ENCODE assay signal across 21 cellular contexts in the genomic region with DNA sequence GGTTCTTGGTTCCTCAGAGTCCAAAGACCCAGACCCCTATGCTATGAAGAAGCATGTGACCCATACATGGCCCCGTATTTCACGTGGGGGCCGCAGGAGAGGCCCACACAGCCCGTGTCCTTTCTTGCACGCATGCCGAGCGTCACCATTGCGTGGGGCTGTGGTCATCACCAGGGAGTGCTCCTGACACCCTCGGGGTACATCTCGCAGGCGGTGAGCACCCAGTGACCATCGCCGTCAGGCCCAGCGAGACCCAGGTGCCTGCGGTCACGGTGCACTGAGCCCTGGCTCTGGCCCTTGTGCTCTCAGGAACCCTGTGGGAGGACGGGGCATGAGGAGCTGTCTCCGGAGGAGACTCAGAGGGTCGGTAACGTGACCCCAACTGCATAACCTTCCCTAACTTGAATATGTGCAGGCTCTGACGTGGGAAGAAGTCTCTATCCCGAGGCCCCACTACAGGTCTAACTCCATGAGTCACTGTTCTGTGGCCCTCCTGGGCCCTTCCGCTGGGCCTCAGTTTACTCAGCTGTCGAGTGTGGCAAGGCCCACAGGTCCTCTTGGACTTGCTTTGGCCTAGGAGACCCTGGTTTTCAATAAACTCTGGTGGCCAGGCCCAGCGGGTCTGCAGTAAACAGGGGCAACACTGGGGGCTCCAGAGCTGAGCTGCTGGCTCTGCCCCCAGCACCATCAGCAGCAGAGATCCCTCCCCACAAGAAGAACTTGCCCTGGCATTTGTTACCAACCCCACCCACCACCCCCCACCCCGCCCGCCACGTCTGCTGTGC.
"Had no signal": no experiment of that assay in that cellular context is flagged by ENCODE, and none has a peak within 500 bp of the region (broad histone marks: within the 10 kb centered on the region; RNA-seq: fewer than 3 reads in every experiment).

No MANE protein-coding gene starts in this region.

- DNase-seq: cerebellar nuclear complex; effector CD8-positive, alpha-beta T cell; foreskin melanocyte; glutamatergic neuron; heart right ventricle; hippocampal formation; kidney glomerular epithelial cell; left colon; left ventricle myocardium inferior; natural killer cell; pancreas; stimulated activated CD4-positive, alpha-beta T cell treated with anti-CD3 and anti-CD28 coated beads, Interleukin-4, amount 100 ng/mL, for 4 hours; stimulated activated naive CD8-positive, alpha-beta T cell treated with anti-CD3 and anti-CD28 coated beads, Interleukin-15, Interleukin-2, amounts not matched to agents 100 U/mL and 50 U/mL, for 24 hours; transverse colon had no signal

- H3K27ac ChIP-seq: dorsolateral prefrontal cortex, esophagus muscularis mucosa, heart right ventricle, left ventricle myocardium inferior, lower lobe of right lung, neutrophil, pancreas, right lobe of liver, thoracic aorta, transverse colon, vagina had no signal

- H3K36me3 ChIP-seq: esophagus muscularis mucosa, heart right ventricle, left ventricle myocardium inferior, lower lobe of right lung, neutrophil, pancreas, right lobe of liver, thoracic aorta, transverse colon, vagina had no signal

- H3K9me3 ChIP-seq: esophagus muscularis mucosa, left ventricle myocardium inferior, lower lobe of right lung, neutrophil, pancreas, right lobe of liver, thoracic aorta, transverse colon, vagina had no signal

- H3K4me1 ChIP-seq: esophagus muscularis mucosa, heart right ventricle, left ventricle myocardium inferior, lower lobe of right lung, pancreas, right lobe of liver, transverse colon, vagina had no signal

- H3K27me3 ChIP-seq: dorsolateral prefrontal cortex, neutrophil, pancreas, right lobe of liver, transverse colon, vagina had no signal

- H3K4me3 ChIP-seq: dorsolateral prefrontal cortex, esophagus muscularis mucosa, heart right ventricle, left ventricle myocardium inferior, lower lobe of right lung, pancreas, right lobe of liver, thoracic aorta, transverse colon, vagina had no signal
